ENCODE assay signal across 14 cellular contexts in genomic region chr4:132646186-132646585, GRCh38.
DNase-seq lines count a peak whose midpoint lies in the region; ATAC-seq, FAIRE-seq and TF ChIP-seq lines count a peak whose summit lies in the region.
"Had no signal": no experiment of that assay in that cellular context is flagged by ENCODE, and none has a peak within 500 bp of the region (broad histone marks: within the 10 kb centered on the region; RNA-seq: fewer than 3 reads in every experiment).

No MANE protein-coding gene starts in this region.

- H3K4me3 Mint-ChIP-seq in activated CD8-positive, alpha-beta T cell treated with anti-CD3 and anti-CD28 coated beads for 36 hours, result no peak overlapping the region
- H3K4me3 Mint-ChIP-seq: CD4-positive, CD25-positive, alpha-beta regulatory T cell had no signal

- CTCF ChIA-PET in GM12878 (lab: Yijun Ruan, JAX), result no interaction called here
- CTCF ChIA-PET in activated CD8-positive, alpha-beta T cell treated with anti-CD3 and anti-CD28 coated beads for 36 hours (lab: Charles Lee), result no interaction called here

- no peak overlapping the region for H3K4me2 ChIP-seq in GM12878 (ENCODE audit: control insufficient read depth, insufficient read depth)
- H3K4me2 ChIP-seq in GM23248 (ENCODE audit: unreplicated experiment), result no peak overlapping the region

- no peak for TF ChIP-seq CTCF in GM12878 (IDR thresholded peaks at IDR 0.05 in 2 of 3, conservative IDR thresholded peaks at IDR 0.05 in 1 of 3; ENCODE audit: control insufficient read depth in 2 of 3, extremely low read depth in 1 of 3, insufficient read depth in 1 of 3, low read depth in 3 of 3, low read length in 3 of 3)
- TF ChIP-seq CTCF in activated CD8-positive, alpha-beta T cell treated with anti-CD3 and anti-CD28 coated beads for 36 hours (IDR thresholded peaks at IDR 0.05), result no peak

- no peaks in the 10 kb centered on the region for H4K20me1 ChIP-seq in GM12878 (ENCODE audit: control insufficient read depth, insufficient read depth)
- no peaks in the 10 kb centered on the region for H4K20me1 ChIP-seq in GM23248 (ENCODE audit: insufficient read depth)

- SMC1A ChIA-PET in GM12878 (lab: Charles Lee; ENCODE audit: uncharacterized antibody, unreplicated experiment), result no interaction called here

- TF ChIP-seq EP300 in GM12878 (IDR thresholded peaks at IDR 0.05; ENCODE audit: borderline replicate concordance in 1 of 2, control insufficient read depth in 1 of 2, low read depth in 2 of 2, low read length in 2 of 2), result peak; percentile 61 to 62

- H3K27me3 Mint-ChIP-seq in activated CD8-positive, alpha-beta T cell treated with anti-CD3 and anti-CD28 coated beads for 36 hours, result no peaks in the 10 kb centered on the region
- H3K27me3 Mint-ChIP-seq: CD4-positive, CD25-positive, alpha-beta regulatory T cell had no signal

- no TSS peak for BruUV-seq in GM12878 (replicated peaks; lab: Mats Ljungman, UMichigan)

- H3K4me1 ChIP-seq in GM12878 (ENCODE audit: control insufficient read depth, insufficient read depth, low read length) (no peaks in the 10 kb centered on the region), GM23248 (ENCODE audit: insufficient read depth) (no peaks in the 10 kb centered on the region)
- H3K4me1 ChIP-seq: heart right ventricle, psoas muscle had no signal

- no peak for TF ChIP-seq RAD21 in GM12878 (IDR thresholded peaks at IDR 0.05; ENCODE audit: insufficient read depth, low read depth, low read length)

- TF ChIP-seq POLR2A in GM12878 (IDR thresholded peaks at IDR 0.05; ENCODE audit: low read depth, low read length), result no peak

- peak; percentile 71 for FAIRE-seq in GM12878 (lab: Jason Lieb, UNC)

- H3K9ac ChIP-seq in GM12878 (ENCODE audit: control insufficient read depth, insufficient read depth, low read length) (no peak overlapping the region), GM23248 (no peak overlapping the region)

- H3K27ac Mint-ChIP-seq in activated CD8-positive, alpha-beta T cell treated with anti-CD3 and anti-CD28 coated beads for 36 hours, result no peak overlapping the region
- H3K27ac Mint-ChIP-seq: CD4-positive, CD25-positive, alpha-beta regulatory T cell had no signal

- in situ Hi-C loops in GM12878 (cut with MboI) (loop anchor here (25.0 kb wide), 1 partner anchor 1559 kb away; no protein-coding TSS in a partner anchor), GM23248 (cut with MboI) (no loop called here)

- no peak overlapping the region for H3K4me3 ChIP-seq in GM12878
- no peak overlapping the region for H3K4me3 ChIP-seq in GM23248
- H3K4me3 ChIP-seq: heart right ventricle, psoas muscle had no signal

- 3% methylated on average over 2 of the region's 2 CpGs for WGBS in GM12878 (ENCODE audit: insufficient coverage, insufficient replicate concordance, low lambda C conversion rate, missing lambda C conversion rate)
- WGBS in GM23248 (ENCODE audit: low coverage in 1 of 2, low lambda C conversion rate in 2 of 2, missing lambda C conversion rate in 2 of 2), 2 experiments, result 10 to 16% methylated on average over 2 of the region's 2 CpGs

- peaks cover 5% of the 10 kb centered on the region for H3K9me3 Mint-ChIP-seq in activated CD8-positive, alpha-beta T cell treated with anti-CD3 and anti-CD28 coated beads for 36 hours

- no peaks in the 10 kb centered on the region for H3K79me2 ChIP-seq in GM12878 (ENCODE audit: control insufficient read depth, insufficient read depth, low read length)
- no peaks in the 10 kb centered on the region for H3K79me2 ChIP-seq in GM23248 (ENCODE audit: insufficient read depth)

- peak; percentile 77 for ATAC-seq in GM18519 (IDR thresholded peaks at IDR 0.05; ENCODE audit: low FRiP score, unreplicated experiment)
- peak; percentile 92 for ATAC-seq in GM21619 (IDR thresholded peaks at IDR 0.05; ENCODE audit: unreplicated experiment)
- peak; percentile 58 for ATAC-seq in HG03103 (IDR thresholded peaks at IDR 0.05; ENCODE audit: low read depth, unreplicated experiment)
- peak; percentile 95 for ATAC-seq in GM12878
- ATAC-seq in GM18517 (IDR thresholded peaks at IDR 0.05; ENCODE audit: unreplicated experiment), result no peak
- ATAC-seq in activated CD8-positive, alpha-beta T cell treated with anti-CD3 and anti-CD28 coated beads for 36 hours, result no peak
- ATAC-seq: heart right ventricle, psoas muscle had no signal

- no peaks in the 10 kb centered on the region for H3K4me1 Mint-ChIP-seq in activated CD8-positive, alpha-beta T cell treated with anti-CD3 and anti-CD28 coated beads for 36 hours (ENCODE audit: low read depth)
- H3K4me1 Mint-ChIP-seq: CD4-positive, CD25-positive, alpha-beta regulatory T cell had no signal

- intact Hi-C loops in GM12878 (cut with micrococcal nuclease; ENCODE audit: unreplicated experiment), result no loop called here
- intact Hi-C loops in activated CD8-positive, alpha-beta T cell treated with anti-CD3 and anti-CD28 coated beads for 36 hours (cut with micrococcal nuclease), result no loop called here

- H3K9me2 ChIP-seq in GM23248 (ENCODE audit: insufficient read depth), result no peaks in the 10 kb centered on the region

- RAD21 ChIA-PET in GM12878 (lab: Charles Lee; ENCODE audit: unreplicated experiment), result no interaction called here

- peak; percentile 44 for DNase-seq in GM12878 (ENCODE audit: low read depth, low spot score)
- DNase-seq in pons (ENCODE audit: low spot score), result no peak
- no peak for DNase-seq in GM23248
- DNase-seq in activated CD8-positive, alpha-beta T cell treated with anti-CD3 and anti-CD28 coated beads for 36 hours, result no peak
- DNase-seq: activated naive CD4-positive, alpha-beta T cell treated with anti-CD3 and anti-CD28 coated beads, Interleukin-2, amount 50 U/mL, for 16 hours; heart right ventricle; mesenchymal stem cell; NCI-H2081 treated with DMSO at 0.1 percent for 48 hours; psoas muscle had no signal

- H3K9me3 ChIP-seq in GM12878 (replicated peaks; ENCODE audit: control insufficient read depth, insufficient read depth, low read length) (no peaks in the 10 kb centered on the region), GM23248 (ENCODE audit: low read depth) (no peaks in the 10 kb centered on the region)
- H3K9me3 ChIP-seq: psoas muscle had no signal

- H3K27me3 ChIP-seq in GM12878 (replicated peaks in 1 of 2; ENCODE audit: control insufficient read depth in 2 of 2, insufficient read depth in 2 of 2, low read length in 1 of 2) (no peaks in the 10 kb centered on the region), GM23248 (replicated peaks; ENCODE audit: insufficient read depth) (no peaks in the 10 kb centered on the region)
- H3K27me3 ChIP-seq: heart right ventricle had no signal

- H2AFZ ChIP-seq in GM12878 (ENCODE audit: control insufficient read depth, low read depth, low read length) (no peak overlapping the region), GM23248 (no peak overlapping the region)

- POLR2A ChIA-PET in GM12878 (lab: Charles Lee), result no interaction called here
- POLR2A ChIA-PET in activated CD8-positive, alpha-beta T cell treated with anti-CD3 and anti-CD28 coated beads for 36 hours (lab: Charles Lee), result no interaction called here

- no peaks in the 10 kb centered on the region for H3K36me3 ChIP-seq in GM12878 (ENCODE audit: control insufficient read depth in 2 of 2, insufficient read depth in 2 of 2, low read length in 1 of 2)
- no peaks in the 10 kb centered on the region for H3K36me3 ChIP-seq in GM23248 (ENCODE audit: low read depth)
- H3K36me3 ChIP-seq: heart right ventricle had no signal

- H3K36me3 Mint-ChIP-seq in activated CD8-positive, alpha-beta T cell treated with anti-CD3 and anti-CD28 coated beads for 36 hours (ENCODE audit: low read depth), result no peaks in the 10 kb centered on the region
- H3K36me3 Mint-ChIP-seq: CD4-positive, CD25-positive, alpha-beta regulatory T cell had no signal

- H3K27ac ChIP-seq in GM12878 (ENCODE audit: control insufficient read depth, insufficient read depth) (no peak overlapping the region), GM23248 (no peak overlapping the region)
- H3K27ac ChIP-seq: heart right ventricle, psoas muscle had no signal

- no peaks in the 10 kb centered on the region for H3F3A ChIP-seq in GM23248 (ENCODE audit: insufficient read depth)

TF ChIP-seq in GM12878, 131 proteins besides CTCF, POLR2A, EP300 and RAD21 (continues in another document):
- TF ChIP-seq POU2F2 (IDR thresholded peaks at IDR 0.05; ENCODE audit: borderline replicate concordance, low read depth, low read length) (peak; percentile 79; the same call in 1 of the 3 replicates), BCLAF1 (IDR thresholded peaks at IDR 0.05) (no peak), SP1 (IDR thresholded peaks at IDR 0.05; ENCODE audit: low read depth, low read length) (no peak), IRF3 (IDR thresholded peaks at IDR 0.05) (no peak), TCF3 (IDR thresholded peaks at IDR 0.05; ENCODE audit: borderline replicate concordance, insufficient read depth, low read depth, low read length) (no peak), PML (IDR thresholded peaks at IDR 0.05; ENCODE audit: low read length) (0 out of 2 replicates have a peak, but pooled peaks have one; percentile 47)

Comparison
In these comparisons a context has a peak if more than half of its experiments do, and no peak if none do; other contexts are left out.
1. ATAC-seq: peak in GM18519 (single experiment), GM21619 (single experiment), HG03103 (single experiment) and GM12878 (single experiment); none in GM18517 (single experiment) and activated CD8-positive, alpha-beta T cell treated with anti-CD3 and anti-CD28 coated beads for 36 hours (single experiment).